8 cellular contexts compared by ENCODE assay signal in genomic region chr2:88055436-88056128, GRCh38. TPM values are rescaled to one million over a fixed set of nuclear protein-coding genes. Genes with fewer than 3 reads are reported as not detected.
DNase-seq lines count a peak whose midpoint lies in the region; ATAC-seq, FAIRE-seq and TF ChIP-seq lines count a peak whose summit lies in the region.

Gene KRCC1 (minus strand): TSS chr2:88055783. CDS start chr2:88028563, 27,220 bp downstream.

- POLR2A ChIA-PET in WTC11 (lab: Charles Lee), result interaction anchor here (1.0 kb wide), 1 partner anchor 39 kb away, joined by 3 read pairs; no protein-coding TSS in a partner anchor

- H2AFZ ChIP-seq in smooth muscle cell (ENCODE audit: low read depth), result peak within 1 kb of the TSS; percentile 84

- H3K27me3 ChIP-seq in bronchial epithelial cell (ENCODE audit: control insufficient read depth, insufficient read depth, low read length) (no peaks in the 10 kb centered on the region), smooth muscle cell (ENCODE audit: low read depth) (no peaks in the 10 kb centered on the region)

- CTCF ChIA-PET in WTC11 (lab: Charles Lee), result interaction anchor here (1.5 kb wide), 1 partner anchor 104 kb away, joined by 7 read pairs; no protein-coding TSS in a partner anchor

- H3K4me1 ChIP-seq in smooth muscle cell (ENCODE audit: low read depth), result peaks cover 12% of the 10 kb centered on the region

- FAIRE-seq in bronchial epithelial cell (lab: Jason Lieb, UNC), result no peak

- peak within 1 kb of the TSS; percentile 92 for H3K4me3 ChIP-seq in AG09309 (ENCODE audit: control insufficient read depth, low read depth, low read length)
- peak within 1 kb of the TSS; percentile 87 for H3K4me3 ChIP-seq in bronchial epithelial cell (ENCODE audit: low read depth, low read length)
- peak within 1 kb of the TSS; percentile 98 for H3K4me3 ChIP-seq in smooth muscle cell

- H3K9ac ChIP-seq in smooth muscle cell (ENCODE audit: low read depth), result peak within 1 kb of the TSS; percentile 96

- peaks cover 3% of the 10 kb centered on the region; the same call in 1 of the 2 replicates for H3K36me3 Mint-ChIP-seq in WTC11

- H3K4me2 ChIP-seq in smooth muscle cell, result peak within 1 kb of the TSS; percentile 95

- H3K4me1 Mint-ChIP-seq in WTC11, result peaks cover 27% of the 10 kb centered on the region

- H3K36me3 ChIP-seq in bronchial epithelial cell (ENCODE audit: control insufficient read depth, insufficient read depth, low read length) (no peaks in the 10 kb centered on the region), smooth muscle cell (ENCODE audit: low read depth) (no peaks in the 10 kb centered on the region)

- TF ChIP-seq CTCF in AG09309 (IDR thresholded peaks at IDR 0.05; ENCODE audit: control insufficient read depth, insufficient read depth, low read depth, low read length, missing control alignments) (no peak), WTC11 (IDR thresholded peaks at IDR 0.05) (no peak), bronchial epithelial cell (IDR thresholded peaks at IDR 0.05; ENCODE audit: insufficient read depth, low read length, severe bottlenecking) (no peak), smooth muscle cell (IDR thresholded peaks at IDR 0.05; ENCODE audit: borderline replicate concordance, insufficient read depth, poor library complexity, severe bottlenecking) (no peak)

- peak within 1 kb of the TSS; percentile 94 for H3K27ac ChIP-seq in smooth muscle cell (ENCODE audit: low read depth)

- no peaks in the 10 kb centered on the region for H3K9me3 Mint-ChIP-seq in WTC11

- no peaks in the 10 kb centered on the region for H3K9me3 ChIP-seq in smooth muscle cell (replicated peaks; ENCODE audit: low read depth)

- H4K20me1 ChIP-seq in smooth muscle cell (ENCODE audit: low read depth), result peaks cover 19% of the 10 kb centered on the region

- no peaks in the 10 kb centered on the region for H3K27me3 Mint-ChIP-seq in WTC11 (ENCODE audit: low read depth)

- H3K79me2 ChIP-seq in smooth muscle cell (ENCODE audit: low read depth), result peaks cover 43% of the 10 kb centered on the region

- peak within 1 kb of the TSS; percentile 98 for H3K4me3 Mint-ChIP-seq in WTC11

- peak within 1 kb of the TSS; percentile 94 for H3K27ac Mint-ChIP-seq in WTC11

- under 1% methylated on average over 57 of the region's 71 CpGs for WGBS in smooth muscle cell (ENCODE audit: low lambda C conversion rate)

- DNase-seq in AG09309 (ENCODE audit: low read depth), result peak; percentile 84
- peak; percentile 93 for DNase-seq in NCI-H226
- DNase-seq in WTC11 (ENCODE audit: low spot score), result peak; percentile 93
- DNase-seq in bronchial epithelial cell (ENCODE audit: low read depth), result peak; percentile 92
- peak; percentile 97 for DNase-seq in iPS-NIHi7 (ENCODE audit: extremely low spot score)
- peak; percentile 78 for DNase-seq in smooth muscle cell (lab: John Stamatoyannopoulos, UW; ENCODE audit: unreplicated experiment)

- peak; percentile 96 for ATAC-seq in GM19023 (IDR thresholded peaks at IDR 0.05; ENCODE audit: unreplicated experiment)
- ATAC-seq in HG03196 (IDR thresholded peaks at IDR 0.05; ENCODE audit: unreplicated experiment), result peak; percentile 95
- ATAC-seq in WTC11, result peak; percentile 91

- no peaks in the 10 kb centered on the region for H3F3A ChIP-seq in smooth muscle cell (ENCODE audit: low read depth)

TF ChIP-seq in WTC11, 78 proteins besides CTCF, POLR2A, EP300 and RAD21 (continues in another document):
- TF ChIP-seq SP1 (CRISPR knock-in tag; conservative IDR thresholded peaks at IDR 0.05) (peak; percentile 36; the same call in 1 of the 2 replicates), NR3C1 (CRISPR knock-in tag; conservative IDR thresholded peaks at IDR 0.05; ENCODE audit: low read depth) (no peak), HMGA2 (CRISPR knock-in tag; IDR thresholded peaks at IDR 0.05) (no peak), ZNF263 (CRISPR knock-in tag; IDR thresholded peaks at IDR 0.05; ENCODE audit: low read depth) (no peak), CREB1 (CRISPR knock-in tag; IDR thresholded peaks at IDR 0.05) (no peak), RORB (CRISPR knock-in tag; IDR thresholded peaks at IDR 0.05) (no peak), ZNF219 (CRISPR knock-in tag; IDR thresholded peaks at IDR 0.05; ENCODE audit: borderline replicate concordance) (no peak), GTF2I (CRISPR knock-in tag; conservative IDR thresholded peaks at IDR 0.05) (no peak), USF2 (CRISPR knock-in tag; IDR thresholded peaks at IDR 0.05) (no peak), SOX15 (CRISPR knock-in tag; IDR thresholded peaks at IDR 0.05) (no peak), FOXP4 (CRISPR knock-in tag; IDR thresholded peaks at IDR 0.05) (0 out of 2 replicates have a peak, but pooled peaks have one; percentile 44), TEAD4 (CRISPR knock-in tag; IDR thresholded peaks at IDR 0.05) (no peak), EMX1 (CRISPR knock-in tag; IDR thresholded peaks at IDR 0.05) (no peak), ZNF512 (CRISPR knock-in tag; IDR thresholded peaks at IDR 0.05; ENCODE audit: borderline replicate concordance) (no peak), AR (CRISPR knock-in tag; IDR thresholded peaks at IDR 0.05) (no peak), ZNF138 (CRISPR knock-in tag; conservative IDR thresholded peaks at IDR 0.05) (no peak), ZBTB43 (CRISPR knock-in tag; IDR thresholded peaks at IDR 0.05) (no peak), MYBL2 (CRISPR knock-in tag; IDR thresholded peaks at IDR 0.05) (0 out of 2 replicates have a peak, but pooled peaks have one; percentile 74)

RNA-seq across cellular contexts. Expression of gene KRCC1, which starts in this region (rescaled TPM):
- total RNA-seq in WTC11 (2021) (7.6 to 9.6 TPM (median 9.3 TPM) in 3 replicates), bronchial epithelial cell (8.4 and 13.6 TPM in 2 replicates), smooth muscle cell (38.2 and 45.9 TPM in 2 replicates)
- polyA plus RNA-seq in smooth muscle cell, result 18.9 and 19.7 TPM in 2 replicates

Comparison
In these comparisons a context has a peak if more than half of its experiments do, and no peak if none do; other contexts are left out.
1. Peak in every context shown above with its lines: DNase-seq, ATAC-seq, H3K4me3 ChIP-seq and H3K27ac ChIP-seq.